In the genomic region with DNA sequence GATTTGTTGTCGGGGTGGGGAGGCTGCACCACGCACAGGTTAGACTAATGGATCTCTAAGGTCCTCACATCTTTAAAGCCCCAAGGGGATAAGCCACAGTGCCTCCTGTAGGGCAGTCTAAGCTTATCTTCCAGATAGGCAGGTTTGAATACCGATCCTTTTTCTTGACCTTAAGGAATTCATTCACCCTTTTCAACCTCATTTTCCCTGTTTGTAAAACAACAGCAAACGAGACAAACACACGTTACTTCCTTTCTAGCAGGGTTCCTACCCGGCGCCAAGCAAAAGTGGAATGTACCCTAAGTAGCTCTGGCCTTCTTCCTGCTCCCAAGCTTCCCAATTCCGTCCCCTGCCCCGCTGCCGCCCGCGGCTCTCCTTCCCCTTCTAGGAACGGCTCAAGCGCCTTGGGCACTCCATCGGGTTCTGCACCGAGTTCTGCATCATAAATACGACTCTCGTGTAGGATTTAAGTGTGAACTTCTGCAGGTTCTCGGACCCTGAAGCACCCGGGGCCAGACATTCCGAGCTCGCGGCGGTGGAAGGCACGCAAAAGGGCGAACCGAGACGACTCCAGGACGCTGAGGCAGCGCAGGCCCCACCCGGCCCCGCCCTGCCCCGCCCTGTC, we compare ENCODE assay signal across 8 cellular contexts. TPM values are rescaled to one million over a fixed set of nuclear protein-coding genes. Genes with fewer than 3 reads are reported as not detected.
DNase-seq lines count a peak whose midpoint lies in the region; ATAC-seq and TF ChIP-seq lines count a peak whose summit lies in the region.

No MANE protein-coding gene starts in this region.

- no peaks in the 10 kb centered on the region for H3K27me3 ChIP-seq in CD8-positive, alpha-beta memory T cell (ENCODE audit: insufficient read depth, low read length, poor library complexity, severe bottlenecking)
- H3K27me3 ChIP-seq in lower lobe of right lung (ENCODE audit: low read depth) (no peaks in the 10 kb centered on the region), tibial nerve (no peaks in the 10 kb centered on the region)

- peak; percentile 12 for ATAC-seq in GM19043 (IDR thresholded peaks at IDR 0.05; ENCODE audit: low read depth, unreplicated experiment)
- ATAC-seq in lower lobe of right lung, result peak; percentile 74 to 78

- no peaks in the 10 kb centered on the region for H3K9me3 ChIP-seq in CD8-positive, alpha-beta memory T cell (ENCODE audit: low read length)
- H3K9me3 ChIP-seq in KOPT-K1 (ENCODE audit: insufficient read depth, low read length, poor library complexity, severe bottlenecking), result no peaks in the 10 kb centered on the region
- H3K9me3 ChIP-seq in SK-N-MC (ENCODE audit: low read depth, low read length), result no peaks in the 10 kb centered on the region
- no peaks in the 10 kb centered on the region for H3K9me3 ChIP-seq in lower lobe of right lung
- no peaks in the 10 kb centered on the region for H3K9me3 ChIP-seq in tibial nerve

- H3K27ac Mint-ChIP-seq in CD8-positive, alpha-beta memory T cell, result peak overlapping the region; percentile 10 to 96 (median 90)
- H3K27ac Mint-ChIP-seq in dendritic cell treated with granulocyte-macrophage colony-stimulating factor and Interleukin-4, amounts not matched to agents 40 ng/mL and 50 ng/mL, for 4 days, result peak overlapping the region; percentile 97

- peak; percentile 51 for TF ChIP-seq CTCF in lower lobe of right lung (IDR thresholded peaks at IDR 0.05)
- no peak for TF ChIP-seq CTCF in tibial nerve (IDR thresholded peaks at IDR 0.05)

- H3K4me1 ChIP-seq in CD8-positive, alpha-beta memory T cell (ENCODE audit: insufficient read depth, low read length), result peaks cover 11% of the 10 kb centered on the region
- peaks cover 14% of the 10 kb centered on the region for H3K4me1 ChIP-seq in lower lobe of right lung
- H3K4me1 ChIP-seq in tibial nerve, result peaks cover 0 to 18% (median 2%) of the 10 kb centered on the region in 4 donors

- CTCF ChIA-PET in CD8-positive, alpha-beta memory T cell (lab: Charles Lee), result interaction anchor here (0.7 to 1.9 kb wide), 4 partner anchors 10 to 404 kb away, joined by 3 to 10 read pairs (median 4); a partner anchor contains a TSS

- H3K9ac ChIP-seq in SK-N-MC (ENCODE audit: insufficient read length), result peak overlapping the region; percentile 99

- POLR2A ChIA-PET in CD8-positive, alpha-beta memory T cell (lab: Charles Lee), result interaction anchor here (0.7 to 1.4 kb wide), 3 partner anchors 9 to 24 kb away, joined by 3 to 11 read pairs (median 4); a partner anchor contains a TSS

- H3K36me3 ChIP-seq in CD8-positive, alpha-beta memory T cell (ENCODE audit: insufficient read depth, low read length), result peaks cover 10% of the 10 kb centered on the region
- peaks cover 38% of the 10 kb centered on the region for H3K36me3 ChIP-seq in KOPT-K1 (ENCODE audit: insufficient read depth, low read length)
- peaks cover 39% of the 10 kb centered on the region for H3K36me3 ChIP-seq in SK-N-MC (ENCODE audit: insufficient read depth, low read length)
- peaks cover 28% of the 10 kb centered on the region for H3K36me3 ChIP-seq in lower lobe of right lung
- H3K36me3 ChIP-seq in tibial nerve, result peaks cover 0 to 31% (median 7%) of the 10 kb centered on the region in 3 donors

- H3K4me1 Mint-ChIP-seq in CD8-positive, alpha-beta memory T cell, result peaks cover 20 to 23% (median 21%) of the 10 kb centered on the region in 3 donors
- peaks cover 49% of the 10 kb centered on the region for H3K4me1 Mint-ChIP-seq in dendritic cell treated with granulocyte-macrophage colony-stimulating factor and Interleukin-4, amounts not matched to agents 40 ng/mL and 50 ng/mL, for 4 days (ENCODE audit: low read depth)

- no peaks in the 10 kb centered on the region for H3K9me3 Mint-ChIP-seq in CD8-positive, alpha-beta memory T cell
- H3K9me3 Mint-ChIP-seq in dendritic cell treated with granulocyte-macrophage colony-stimulating factor and Interleukin-4, amounts not matched to agents 40 ng/mL and 50 ng/mL, for 4 days, result no peaks in the 10 kb centered on the region

- H3K4me3 Mint-ChIP-seq in CD8-positive, alpha-beta memory T cell, result peak overlapping the region; percentile 82 to 91 (median 87)
- H3K4me3 Mint-ChIP-seq in dendritic cell treated with granulocyte-macrophage colony-stimulating factor and Interleukin-4, amounts not matched to agents 40 ng/mL and 50 ng/mL, for 4 days, result peak overlapping the region; percentile 91

- peak in 1 of 2 donors; percentile 46 for TF ChIP-seq POLR2A in tibial nerve (IDR thresholded peaks at IDR 0.05)

- peak in 1 of 5 donors; percentile 7 for DNase-seq in CD8-positive, alpha-beta memory T cell
- DNase-seq in SK-N-MC (ENCODE audit: low read depth, low spot score) (no peak), lower lobe of right lung (no peak), tibial nerve (ENCODE audit: low spot score in 2 of 2) (no peak), NCI-H187 treated with DMSO at 0.1 percent for 48 hours (lab: John Stamatoyannopoulos, UW) (no peak)

- TF ChIP-seq EP300 in tibial nerve (IDR thresholded peaks at IDR 0.05), result no peak

- no peaks in the 10 kb centered on the region for H3K27me3 Mint-ChIP-seq in CD8-positive, alpha-beta memory T cell
- H3K27me3 Mint-ChIP-seq in dendritic cell treated with granulocyte-macrophage colony-stimulating factor and Interleukin-4, amounts not matched to agents 40 ng/mL and 50 ng/mL, for 4 days, result no peaks in the 10 kb centered on the region

- H3K36me3 Mint-ChIP-seq in CD8-positive, alpha-beta memory T cell, result peaks cover 0 to 21% (median 6%) of the 10 kb centered on the region in 3 donors
- peaks cover 54% of the 10 kb centered on the region for H3K36me3 Mint-ChIP-seq in dendritic cell treated with granulocyte-macrophage colony-stimulating factor and Interleukin-4, amounts not matched to agents 40 ng/mL and 50 ng/mL, for 4 days (ENCODE audit: low read depth)

- peak overlapping the region; percentile 77 for H3K27ac ChIP-seq in CD8-positive, alpha-beta memory T cell (ENCODE audit: low read depth, low read length)
- H3K27ac ChIP-seq in KOPT-K1 (ENCODE audit: low read depth, low read length, poor library complexity, severe bottlenecking) (peak overlapping the region; percentile 85), SK-N-MC (peak overlapping the region; percentile 92), lower lobe of right lung (peak overlapping the region; percentile 97), tibial nerve (peak overlapping the region; percentile 80 to 93 (median 90))

- H3K4me3 ChIP-seq in CD8-positive, alpha-beta memory T cell (ENCODE audit: low read length), result peak overlapping the region; percentile 95
- peak overlapping the region; percentile 98 for H3K4me3 ChIP-seq in SK-N-MC
- H3K4me3 ChIP-seq in lower lobe of right lung, result peak overlapping the region; percentile 83
- H3K4me3 ChIP-seq in tibial nerve, result peak overlapping the region; percentile 47 to 78 (median 63)

- intact Hi-C loops in dendritic cell treated with granulocyte-macrophage colony-stimulating factor and Interleukin-4, amounts not matched to agents 40 ng/mL and 50 ng/mL, for 4 days (cut with micrococcal nuclease), result loop anchor here (1.0 to 5.0 kb wide), 3 partner anchors 10 to 121 kb away; a partner anchor contains a TSS
- intact Hi-C loops in lower lobe of right lung (cut with DNase I), result loop anchor here (10.0 kb wide), 1 partner anchor 123 kb away; no protein-coding TSS in a partner anchor

- WGBS in tibial nerve, 2 donors, result 1% methylated on average over 20 to 30 of the region's 33 CpGs

RNA-seq across cellular contexts. Expression of a gene that starts 0.5 kb away (rescaled TPM):
- 100 to 1,000 TPM; 118 to 129 TPM for total RNA-seq in CD8-positive, alpha-beta memory T cell
- polyA plus RNA-seq in CD8-positive, alpha-beta memory T cell, result 0.37 TPM
- total RNA-seq in lower lobe of right lung, result 2.4 TPM
- 1 to 10 TPM in 3 of 4 donors, under 1 TPM in 1; 0.42 to 3.5 (median 1.5) TPM for total RNA-seq in tibial nerve

RNA-seq across cellular contexts. Expression of a gene that starts 9.6 kb away (rescaled TPM):
- 10 to 100 TPM; 89.1 to 98.8 TPM for total RNA-seq in CD8-positive, alpha-beta memory T cell
- polyA plus RNA-seq in CD8-positive, alpha-beta memory T cell, result 83.9 TPM
- 99.8 TPM for total RNA-seq in lower lobe of right lung
- 10 to 100 TPM; 48.6 to 66.6 (median 50.8) TPM for total RNA-seq in tibial nerve

RNA-seq across cellular contexts. Expression of a gene that starts 20.6 kb away (rescaled TPM):
- total RNA-seq in CD8-positive, alpha-beta memory T cell, result not detected
- polyA plus RNA-seq in CD8-positive, alpha-beta memory T cell, result not detected
- total RNA-seq in lower lobe of right lung (0.65 TPM), tibial nerve (1 to 10 TPM in 1 of 4 donors, under 1 TPM in 1, not detected in 2; 0.66 to 1.7 TPM)

RNA-seq across cellular contexts. Expression of a gene that starts 31.4 kb away (rescaled TPM):
- total RNA-seq in CD8-positive, alpha-beta memory T cell, result 10 to 100 TPM; 40.5 to 41.3 TPM
- 36.7 TPM for polyA plus RNA-seq in CD8-positive, alpha-beta memory T cell
- total RNA-seq in lower lobe of right lung (35.4 TPM), tibial nerve (10 to 100 TPM; 22.8 to 35.1 (median 28.5) TPM)

RNA-seq across cellular contexts. Expression of a gene that starts 31.5 kb away (rescaled TPM):
- total RNA-seq in CD8-positive, alpha-beta memory T cell, result 10 to 100 TPM; 34.4 to 35.1 TPM
- 7.2 TPM for polyA plus RNA-seq in CD8-positive, alpha-beta memory T cell
- total RNA-seq in lower lobe of right lung (71.5 TPM), tibial nerve (10 to 100 TPM; 49.2 to 68.7 (median 57.3) TPM)

Comparison
In these comparisons a context has a peak if more than half of its experiments do, and no peak if none do; other contexts are left out.
1. RNA of a gene that starts 0.5 kb away (total RNA-seq): 118 to 129 TPM in CD8-positive, alpha-beta memory T cell; 2.4 TPM in lower lobe of right lung (single experiment) and 0.42 to 3.5 TPM in tibial nerve; every median in the first group is over 10 times any median in the second.
2. Peak in every context shown above with its lines, with median percentiles within 50 percentile points of each other: H3K27ac ChIP-seq and H3K4me3 ChIP-seq.